26 cellular contexts compared by ENCODE assay signal in the genomic region with DNA sequence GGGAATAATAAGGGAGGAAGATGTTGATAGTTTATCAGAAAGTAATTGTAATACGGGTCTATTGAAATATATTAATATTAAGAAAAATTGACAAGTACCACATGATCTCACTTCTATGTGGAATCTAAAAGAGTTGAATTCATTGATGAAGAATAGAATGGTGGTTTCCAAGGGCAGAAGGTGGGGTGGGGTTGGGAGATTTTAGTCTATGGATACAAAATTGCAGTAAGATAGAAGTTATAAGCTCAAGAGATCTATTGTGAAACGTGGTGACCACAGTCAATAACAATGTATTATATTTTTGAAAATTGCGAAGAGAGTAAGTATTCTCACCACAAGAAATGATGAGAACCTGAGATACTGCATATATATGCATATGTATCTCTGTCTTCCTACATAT. TPM values are rescaled to one million over a fixed set of nuclear protein-coding genes. Genes with fewer than 3 reads are reported as not detected.
"Had no signal": no experiment of that assay in that cellular context is flagged by ENCODE, and none has a peak within 500 bp of the region (broad histone marks: within the 10 kb centered on the region; RNA-seq: fewer than 3 reads in every experiment).

No MANE protein-coding gene starts in this region.

- H3K27me3 ChIP-seq: Peyer's patch, SJCRH30 had no signal

- H3K27me3 Mint-ChIP-seq: activated naive CD8-positive, alpha-beta T cell treated with anti-CD3 and anti-CD28 coated beads, Interleukin-2, amount 50 U/mL, for 24 hours had no signal

- H3K27ac ChIP-seq: RWPE1, SJCRH30 had no signal

- H3K4me3 Mint-ChIP-seq: activated CD8-positive, alpha-beta T cell treated with anti-CD3 and anti-CD28 coated beads, Interleukin-2, amount 10 ng/mL, durations not matched to agents 7 days and 5 days; activated naive CD4-positive, alpha-beta T cell treated with anti-CD3 and anti-CD28 coated beads, Interleukin-2, amount 50 U/mL, for 24 hours; activated naive CD8-positive, alpha-beta T cell treated with anti-CD3 and anti-CD28 coated beads, Interleukin-2, amount 50 U/mL, for 24 hours; activated T-helper 1 cell treated with anti-CD3 and anti-CD28 coated beads, Interleukin-12 subunit alpha, Interleukin-12 subunit beta, Interleukin-2, Interleukin-4 antibody, amounts not matched to agents 30 ng/mL and 10 ng/mL and 1 ng/mL, durations not matched to agents 14 hours and 24 hours and 36 hours; T-helper 1 cell treated with Interleukin-12 subunit alpha and Interleukin-12 subunit beta and Interleukin-4 antibody, amounts not matched to agents 30 μg/mL and 1 μg/mL, for 36 hours had no signal

- H3K36me3 ChIP-seq: SJCRH30 had no signal

- H3K27ac Mint-ChIP-seq: activated CD8-positive, alpha-beta T cell treated with anti-CD3 and anti-CD28 coated beads, Interleukin-2, amount 10 ng/mL, durations not matched to agents 7 days and 5 days; activated naive CD4-positive, alpha-beta T cell treated with anti-CD3 and anti-CD28 coated beads, Interleukin-2, amount 50 U/mL, for 24 hours; activated naive CD8-positive, alpha-beta T cell treated with anti-CD3 and anti-CD28 coated beads, Interleukin-2, amount 50 U/mL, for 24 hours; activated T-helper 1 cell treated with anti-CD3 and anti-CD28 coated beads, Interleukin-12 subunit alpha, Interleukin-12 subunit beta, Interleukin-2, Interleukin-4 antibody, amounts not matched to agents 30 ng/mL and 10 ng/mL and 1 ng/mL, durations not matched to agents 14 hours and 24 hours and 36 hours; T-helper 1 cell treated with Interleukin-12 subunit alpha and Interleukin-12 subunit beta and Interleukin-4 antibody, amounts not matched to agents 30 μg/mL and 1 μg/mL, for 36 hours had no signal

- H3K4me3 ChIP-seq: Peyer's patch, SJCRH30 had no signal

- ATAC-seq: activated CD4-positive, CD25-positive, alpha-beta regulatory T cell treated with anti-CD3 and anti-CD28 coated beads, Interleukin-2, amount 50 U/mL, for 24 hours; activated CD8-positive, alpha-beta T cell treated with anti-CD3 and anti-CD28 coated beads, Interleukin-2, amount 10 ng/mL, durations not matched to agents 7 days and 5 days; activated naive CD8-positive, alpha-beta T cell treated with anti-CD3 and anti-CD28 coated beads, Interleukin-2, amount 50 U/mL, for 24 hours had no signal

- H3K4me1 Mint-ChIP-seq: activated naive CD4-positive, alpha-beta T cell treated with anti-CD3 and anti-CD28 coated beads, Interleukin-2, amount 50 U/mL, for 24 hours; activated naive CD8-positive, alpha-beta T cell treated with anti-CD3 and anti-CD28 coated beads, Interleukin-2, amount 50 U/mL, for 24 hours had no signal

- H3K4me1 ChIP-seq: Peyer's patch, SJCRH30 had no signal

- H3K36me3 Mint-ChIP-seq: activated naive CD4-positive, alpha-beta T cell treated with anti-CD3 and anti-CD28 coated beads, Interleukin-2, amount 50 U/mL, for 24 hours had no signal

- DNase-seq: activated CD4-positive, alpha-beta T cell treated with anti-CD3 and anti-CD28 coated beads for 4 hours; activated CD8-positive, alpha-beta memory T cell treated with anti-CD3 and anti-CD28 coated beads, Interleukin-2, amount 50 U/mL, for 48 hours; activated CD8-positive, alpha-beta T cell treated with anti-CD3 and anti-CD28 coated beads, Interleukin-2, amount 10 ng/mL, durations not matched to agents 7 days and 5 days; activated effector memory CD4-positive, alpha-beta T cell treated with Interleukin-2 at 50 U/mL for 16 hours; activated naive CD4-positive, alpha-beta T cell; activated naive CD8-positive, alpha-beta T cell treated with anti-CD3 and anti-CD28 coated beads, Interleukin-2, amount 50 U/mL, for 24 hours; activated T-cell treated with anti-CD3 and anti-CD28 coated beads, Interleukin-2, amount 50 U/mL, for 1 hour; anterior cingulate cortex; cerebellar nuclear complex; Karpas-422; MM.1S; NCI-H1105; NCI-H1436 treated with DMSO at 0.1 percent for 48 hours; NCI-H187; NCI-H2081; NCI-H510A treated with DMSO at 0.1 percent for 48 hours; NCI-H69; NK-92 treated with Interleukin-12 subunit alpha and Interleukin-12 subunit beta, amount 100 ng/mL, for 24 hours; Peyer's patch; Right ventricle myocardium superior; SJCRH30 had no signal

- H3K9me3 ChIP-seq: Peyer's patch, SJCRH30 had no signal

- H3K9me3 Mint-ChIP-seq: activated naive CD4-positive, alpha-beta T cell treated with anti-CD3 and anti-CD28 coated beads, Interleukin-2, amount 50 U/mL, for 24 hours; activated naive CD8-positive, alpha-beta T cell treated with anti-CD3 and anti-CD28 coated beads, Interleukin-2, amount 50 U/mL, for 24 hours; activated T-helper 1 cell treated with anti-CD3 and anti-CD28 coated beads, Interleukin-12 subunit alpha, Interleukin-12 subunit beta, Interleukin-2, Interleukin-4 antibody, amounts not matched to agents 30 ng/mL and 10 ng/mL and 1 ng/mL, durations not matched to agents 14 hours and 24 hours and 36 hours; T-helper 1 cell treated with Interleukin-12 subunit alpha and Interleukin-12 subunit beta and Interleukin-4 antibody, amounts not matched to agents 30 μg/mL and 1 μg/mL, for 36 hours had no signal

RNA-seq across cellular contexts. Expression of a gene that starts 38.9 kb away (rescaled TPM):
- total RNA-seq: activated CD8-positive, alpha-beta T cell treated with anti-CD3 and anti-CD28 coated beads, Interleukin-2, amount 10 ng/mL, durations not matched to agents 7 days and 5 days had no signal
